ENCODE assay signal across 21 cellular contexts in the genomic region with DNA sequence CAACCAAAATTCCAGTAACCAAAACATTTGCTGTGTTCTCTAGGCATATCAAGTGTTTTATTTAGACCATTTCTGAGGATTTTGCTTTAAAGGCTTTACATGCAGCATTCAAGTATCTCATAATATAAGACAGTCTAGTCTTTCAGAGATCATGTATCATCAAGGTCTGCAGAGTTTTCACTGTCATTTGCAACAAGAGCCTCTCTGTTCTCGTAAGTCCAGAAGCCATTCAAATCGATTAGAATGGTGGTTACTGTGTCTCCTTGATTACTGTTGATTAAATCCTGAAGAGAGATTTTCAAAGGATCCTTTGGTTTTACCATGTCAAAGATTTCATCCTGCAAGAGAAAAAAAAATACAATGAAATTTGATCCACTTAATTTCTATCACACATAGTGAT. TPM values are rescaled to one million over a fixed set of nuclear protein-coding genes. Genes with fewer than 3 reads are reported as not detected.
DNase-seq lines count a peak whose midpoint lies in the region; ATAC-seq and TF ChIP-seq lines count a peak whose summit lies in the region.
"Had no signal": no experiment of that assay in that cellular context is flagged by ENCODE, and none has a peak within 500 bp of the region (broad histone marks: within the 10 kb centered on the region; RNA-seq: fewer than 3 reads in every experiment).

No MANE protein-coding gene starts in this region.

- H3K9me3 ChIP-seq in GM23248 (ENCODE audit: low read depth) = no peaks in the 10 kb centered on the region
- H3K9me3 ChIP-seq: HAP-1, SK-N-SH had no signal

- in situ Hi-C loops in SK-MEL-5 (cut with HindIII; ENCODE audit: low pct_unique_long_range_greater_than_20kb, low sequenced_read_pairs) = no loop called here
- in situ Hi-C loops in brain microvascular endothelial cell (cut with HindIII; ENCODE audit: low pct_ligation_motif_present, low sequenced_read_pairs) = loop anchor here (25.0 kb wide), 1 partner anchor 327 kb away; a partner anchor contains a TSS
- in situ Hi-C loops in GM23248 (cut with MboI) = no loop called here

- peaks cover 26% of the 10 kb centered on the region for H3K36me3 ChIP-seq in brain microvascular endothelial cell (replicated peaks)
- H3K36me3 ChIP-seq in GM23248 (ENCODE audit: low read depth) = peaks cover 33% of the 10 kb centered on the region

- no peak for DNase-seq in activated naive CD4-positive, alpha-beta T cell treated with anti-CD3 and anti-CD28 coated beads for 36 hours
- no peak for DNase-seq in activated naive CD4-positive, alpha-beta T cell treated with Interleukin-2 at 50 U/mL for 16 hours
- peak; percentile 78 for DNase-seq in SK-MEL-5 (ENCODE audit: low read depth, low spot score)
- peak; percentile 80 for DNase-seq in foreskin melanocyte
- no peak for DNase-seq in stimulated activated naive B cell treated with anti-CD40 and anti-IgM and Interleukin-4, amounts not matched to agents 10 μg/mL and 1 μg/mL and 100 μg/mL, for 72 hours
- no peak for DNase-seq in brain microvascular endothelial cell
- DNase-seq in GM23248 = no peak
- DNase-seq: ACHN, AML-193, Calu3, Karpas-422, MM.1S, NCI-H1105 treated with DMSO at 0.1 percent for 48 hours, NCI-H1694 treated with DMSO at 0.1 percent for 48 hours, NCI-H510A, NCI-H82, SK-N-SH had no signal

- H3K27me3 Mint-ChIP-seq in activated naive CD4-positive, alpha-beta T cell treated with anti-CD3 and anti-CD28 coated beads for 36 hours (ENCODE audit: low read depth) = no peaks in the 10 kb centered on the region
- no peaks in the 10 kb centered on the region for H3K27me3 Mint-ChIP-seq in stimulated activated naive B cell treated with anti-CD40 and anti-IgM and Interleukin-4, amounts not matched to agents 10 μg/mL and 1 μg/mL and 100 μg/mL, for 72 hours

- H3K4me1 Mint-ChIP-seq in activated naive CD4-positive, alpha-beta T cell treated with anti-CD3 and anti-CD28 coated beads for 36 hours (ENCODE audit: low read depth) = no peaks in the 10 kb centered on the region
- H3K4me1 Mint-ChIP-seq in stimulated activated naive B cell treated with anti-CD40 and anti-IgM and Interleukin-4, amounts not matched to agents 10 μg/mL and 1 μg/mL and 100 μg/mL, for 72 hours = no peaks in the 10 kb centered on the region
- H3K4me1 Mint-ChIP-seq: CD14-positive monocyte had no signal

- H3K4me3 ChIP-seq in brain microvascular endothelial cell (ENCODE audit: low read depth, low read length) (no peak overlapping the region), GM23248 (no peak overlapping the region)
- H3K4me3 ChIP-seq: HAP-1 had no signal

- H3K9me3 Mint-ChIP-seq in activated naive CD4-positive, alpha-beta T cell treated with anti-CD3 and anti-CD28 coated beads for 36 hours = no peaks in the 10 kb centered on the region
- H3K9me3 Mint-ChIP-seq in stimulated activated naive B cell treated with anti-CD40 and anti-IgM and Interleukin-4, amounts not matched to agents 10 μg/mL and 1 μg/mL and 100 μg/mL, for 72 hours = no peaks in the 10 kb centered on the region
- H3K9me3 Mint-ChIP-seq: CD14-positive monocyte had no signal

- H3F3A ChIP-seq in GM23248 (ENCODE audit: insufficient read depth) = no peaks in the 10 kb centered on the region; the same call in 1 of the 2 replicates

- intact Hi-C loops in activated naive CD4-positive, alpha-beta T cell treated with anti-CD3 and anti-CD28 coated beads for 36 hours (cut with micrococcal nuclease) = no loop called here

- H3K4me1 ChIP-seq in GM23248 (ENCODE audit: insufficient read depth) = no peaks in the 10 kb centered on the region
- H3K4me1 ChIP-seq: HAP-1 had no signal

- no peaks in the 10 kb centered on the region for H3K27me3 ChIP-seq in brain microvascular endothelial cell (replicated peaks)
- H3K27me3 ChIP-seq in GM23248 (replicated peaks; ENCODE audit: insufficient read depth) = no peaks in the 10 kb centered on the region

- no peak overlapping the region for H2AFZ ChIP-seq in GM23248

- no peaks in the 10 kb centered on the region for H4K20me1 ChIP-seq in GM23248 (ENCODE audit: insufficient read depth)

- H3K9ac ChIP-seq in GM23248 = no peak overlapping the region
- H3K9ac ChIP-seq: SK-N-SH had no signal

- peaks cover 23% of the 10 kb centered on the region for H3K36me3 Mint-ChIP-seq in activated naive CD4-positive, alpha-beta T cell treated with anti-CD3 and anti-CD28 coated beads for 36 hours (ENCODE audit: low read depth)
- peaks cover 23 to 25% of the 10 kb centered on the region in 2 donors for H3K36me3 Mint-ChIP-seq in stimulated activated naive B cell treated with anti-CD40 and anti-IgM and Interleukin-4, amounts not matched to agents 10 μg/mL and 1 μg/mL and 100 μg/mL, for 72 hours

- H3K9me2 ChIP-seq in GM23248 (ENCODE audit: insufficient read depth) = no peaks in the 10 kb centered on the region
- H3K9me2 ChIP-seq: SK-N-SH had no signal

- no peaks in the 10 kb centered on the region for H3K79me2 ChIP-seq in GM23248 (ENCODE audit: insufficient read depth)

- WGBS in GM23248 (ENCODE audit: low coverage in 1 of 2, low lambda C conversion rate in 2 of 2, missing lambda C conversion rate in 2 of 2), 2 experiments = 71 to 78% methylated on average over 2 of the region's 2 CpGs

- TF ChIP-seq CTCF in brain microvascular endothelial cell (IDR thresholded peaks at IDR 0.05; ENCODE audit: low read depth, low read length, missing control alignments) = no peak

- H3K4me2 ChIP-seq in GM23248 (ENCODE audit: unreplicated experiment) = no peak overlapping the region
- H3K4me2 ChIP-seq: SK-N-SH had no signal

- H3K27ac Mint-ChIP-seq in activated naive CD4-positive, alpha-beta T cell treated with anti-CD3 and anti-CD28 coated beads for 36 hours = peak overlapping the region; percentile 4
- H3K27ac Mint-ChIP-seq in stimulated activated naive B cell treated with anti-CD40 and anti-IgM and Interleukin-4, amounts not matched to agents 10 μg/mL and 1 μg/mL and 100 μg/mL, for 72 hours = peak overlapping the region; percentile 33

- no peak for ATAC-seq in stimulated activated naive B cell treated with anti-CD40 and anti-IgM and Interleukin-4, amounts not matched to agents 10 μg/mL and 1 μg/mL and 100 μg/mL, for 72 hours (replicated peaks)
- ATAC-seq: Panc1, Right ventricle myocardium inferior had no signal

- H3K27ac ChIP-seq in brain microvascular endothelial cell = no peak overlapping the region
- H3K27ac ChIP-seq in GM23248 = no peak overlapping the region

- CTCF ChIA-PET in activated naive CD4-positive, alpha-beta T cell treated with anti-CD3 and anti-CD28 coated beads for 36 hours (lab: Charles Lee) = interaction anchor here (0.6 kb wide), 1 partner anchor 255 kb away, joined by 3 read pairs; no protein-coding TSS in a partner anchor

- H3K4me3 Mint-ChIP-seq in activated naive CD4-positive, alpha-beta T cell treated with anti-CD3 and anti-CD28 coated beads for 36 hours = no peak overlapping the region
- no peak overlapping the region for H3K4me3 Mint-ChIP-seq in stimulated activated naive B cell treated with anti-CD40 and anti-IgM and Interleukin-4, amounts not matched to agents 10 μg/mL and 1 μg/mL and 100 μg/mL, for 72 hours
- H3K4me3 Mint-ChIP-seq: CD14-positive monocyte had no signal

RNA-seq across cellular contexts. Expression of a gene that starts 36.3 kb away (rescaled TPM):
- 10 to 100 TPM; 44.5 to 47.5 TPM for total RNA-seq in activated naive CD4-positive, alpha-beta T cell treated with anti-CD3 and anti-CD28 coated beads for 36 hours
- total RNA-seq in SK-MEL-5 (2014; rRNA removed; shearing (Covaris generic)) = 53.9 and 57.6 TPM in 2 replicates
- polyA plus RNA-seq in SK-MEL-5 (2015; cell fraction: cytosol; rRNA removed) = 21.6 and 27.8 TPM in 2 replicates
- polyA plus RNA-seq in SK-MEL-5 (2015; cell fraction: nucleus; rRNA removed) = 27.7 and 31.0 TPM in 2 replicates
- total RNA-seq in GM23248 (2014; rRNA removed; shearing (Covaris generic)) = 18.5 and 25.7 TPM in 2 replicates
- 41.2 and 41.7 TPM in 2 replicates for polyA plus RNA-seq in GM23248 (2016; fragmentation: Nextera tagmentation; extraction: Ambion mirVana)

RNA-seq across cellular contexts. Expression of a gene that starts 36.9 kb away (rescaled TPM):
- 10 to 100 TPM; 37.9 to 40.8 TPM for total RNA-seq in activated naive CD4-positive, alpha-beta T cell treated with anti-CD3 and anti-CD28 coated beads for 36 hours
- total RNA-seq in SK-MEL-5 (2014; rRNA removed; shearing (Covaris generic)) = 32.7 and 36.8 TPM in 2 replicates
- polyA plus RNA-seq in SK-MEL-5 (2015; cell fraction: cytosol; rRNA removed) = 17.3 and 17.9 TPM in 2 replicates
- polyA plus RNA-seq in SK-MEL-5 (2015; cell fraction: nucleus; rRNA removed) = 19.3 and 20.7 TPM in 2 replicates
- total RNA-seq in GM23248 (2014; rRNA removed; shearing (Covaris generic)) = 18.2 and 32.7 TPM in 2 replicates
- 23.2 and 24.9 TPM in 2 replicates for polyA plus RNA-seq in GM23248 (2016; fragmentation: Nextera tagmentation; extraction: Ambion mirVana)

RNA-seq across cellular contexts. Expression of a gene that starts 39.4 kb away (rescaled TPM):
- 10 to 100 TPM; 55.0 to 58.5 TPM for total RNA-seq in activated naive CD4-positive, alpha-beta T cell treated with anti-CD3 and anti-CD28 coated beads for 36 hours
- 34.8 and 41.9 TPM in 2 replicates for total RNA-seq in SK-MEL-5 (2014; rRNA removed; shearing (Covaris generic))
- 26.0 and 47.9 TPM in 2 replicates for polyA plus RNA-seq in SK-MEL-5 (2015; cell fraction: cytosol; rRNA removed)
- 10.3 and 29.5 TPM in 2 replicates for polyA plus RNA-seq in SK-MEL-5 (2015; cell fraction: nucleus; rRNA removed)
- total RNA-seq in GM23248 (2014; rRNA removed; shearing (Covaris generic)) = 56.4 and 67.3 TPM in 2 replicates
- polyA plus RNA-seq in GM23248 (2016; fragmentation: Nextera tagmentation; extraction: Ambion mirVana) = 100 and 103 TPM in 2 replicates

Comparison
In these comparisons a context has a peak if more than half of its experiments do, and no peak if none do; other contexts are left out.
1. DNase-seq: peak in SK-MEL-5 (single experiment) and foreskin melanocyte (single experiment); none in activated naive CD4-positive, alpha-beta T cell treated with anti-CD3 and anti-CD28 coated beads for 36 hours (single experiment), activated naive CD4-positive, alpha-beta T cell treated with Interleukin-2 at 50 U/mL for 16 hours (single experiment), stimulated activated naive B cell treated with anti-CD40 and anti-IgM and Interleukin-4, amounts not matched to agents 10 μg/mL and 1 μg/mL and 100 μg/mL, for 72 hours (single experiment), brain microvascular endothelial cell (single experiment) and GM23248 (single experiment).